ENCODE assay signal across 8 cellular contexts in genomic region chr11:110429614-110430266, GRCh38. TPM values are rescaled to one million over a fixed set of nuclear protein-coding genes. Genes with fewer than 3 reads are reported as not detected.
DNase-seq lines count a peak whose midpoint lies in the region; ATAC-seq and TF ChIP-seq lines count a peak whose summit lies in the region.

Gene FDX1, plus strand, starts transcription at chr11:110429948. Its CDS starts 173 bp downstream, at chr11:110430121.

- H3K4me1 ChIP-seq in adipocyte (ENCODE audit: control insufficient read depth, insufficient read depth, low read length) (peaks cover 47% of the 10 kb centered on the region), heart left ventricle (peaks cover 0 to 38% (median 30%) of the 10 kb centered on the region in 12 donors), upper lobe of left lung (peaks cover 22 to 33% (median 24%) of the 10 kb centered on the region in 4 donors)

- H3K9ac ChIP-seq in adipocyte (ENCODE audit: low read length): peak within 1 kb of the TSS; percentile 97

- peak; percentile 60 for DNase-seq in HFFc6
- peak; percentile 98 for DNase-seq in NB4 (ENCODE audit: low read depth)
- peak; percentile 64 for DNase-seq in T follicular helper cell (ENCODE audit: low read depth)
- DNase-seq in adipocyte (ENCODE audit: low read depth): peak; percentile 90
- DNase-seq in heart left ventricle: peak; percentile 79 to 91 (median 90)
- peak; percentile 94 for DNase-seq in posterior vena cava (ENCODE audit: low spot score)
- peak; percentile 88 to 97 for DNase-seq in upper lobe of left lung

- intact Hi-C loops in heart left ventricle (cut with DNase I): loop anchor here (2.0 to 10.0 kb wide), 8 partner anchors 52 to 805 kb away; partner anchors contain the start of gene RDX (in 3 of the 10)
- intact Hi-C loops in posterior vena cava (cut with DNase I): loop anchor here in 1 of 2 donors (10.0 kb wide), 1 partner anchor 225 kb away; no protein-coding TSS in a partner anchor

- peak within 1 kb of the TSS; percentile 81 for H3K4me3 ChIP-seq in NB4 (ENCODE audit: low read depth, low read length)
- H3K4me3 ChIP-seq in adipocyte (ENCODE audit: low read length): peak within 1 kb of the TSS; percentile 99
- H3K4me3 ChIP-seq in heart left ventricle: peak within 1 kb of the TSS; percentile 73 to 94 (median 84)
- peak within 1 kb of the TSS; percentile 78 to 92 (median 84) for H3K4me3 ChIP-seq in upper lobe of left lung

- H3K9me3 ChIP-seq in adipocyte (ENCODE audit: control insufficient read depth, low read length): no peaks in the 10 kb centered on the region
- H3K9me3 ChIP-seq in heart left ventricle: no peaks in the 10 kb centered on the region
- H3K9me3 ChIP-seq in upper lobe of left lung: no peaks in the 10 kb centered on the region

- 0 to 1% (median 1%) methylated on average over 14 to 67 of the region's 67 CpGs for WGBS in heart left ventricle, 4 donors
- WGBS in upper lobe of left lung, 2 donors: 0% methylated on average over 7 to 15 of the region's 67 CpGs

- H3K27ac ChIP-seq in heart left ventricle (peak within 1 kb of the TSS; percentile 74 to 97 (median 91)), upper lobe of left lung (peak within 1 kb of the TSS; percentile 95 to 98 (median 96))

- peaks cover 55% of the 10 kb centered on the region for H3K4me1 Mint-ChIP-seq in HFFc6 (ENCODE audit: low read depth)

- peak; percentile 58; the same call in 1 of the 3 replicates for TF ChIP-seq CTCF in GM12872 (IDR thresholded peaks at IDR 0.05; ENCODE audit: insufficient read depth, low read depth, low read length)
- TF ChIP-seq CTCF in HFFc6 (IDR thresholded peaks at IDR 0.05): peak; percentile 81
- no peak for TF ChIP-seq CTCF in NB4 (IDR thresholded peaks at IDR 0.05; ENCODE audit: low read depth, low read length)
- peak; percentile 32 to 89 (median 70) for TF ChIP-seq CTCF in heart left ventricle (IDR thresholded peaks at IDR 0.05)
- peak; percentile 69 to 96 (median 91) for TF ChIP-seq CTCF in upper lobe of left lung (IDR thresholded peaks at IDR 0.05)

- peaks cover 2% of the 10 kb centered on the region for H3K27me3 Mint-ChIP-seq in HFFc6 (ENCODE audit: insufficient read depth)

- H3K27me3 ChIP-seq in adipocyte (replicated peaks; ENCODE audit: control insufficient read depth, insufficient read depth, low read length): no peaks in the 10 kb centered on the region
- no peaks in the 10 kb centered on the region for H3K27me3 ChIP-seq in heart left ventricle
- H3K27me3 ChIP-seq in upper lobe of left lung: no peaks in the 10 kb centered on the region

- peak; percentile 86 to 97 (median 95) for ATAC-seq in heart left ventricle
- peak; percentile 91 to 95 for ATAC-seq in upper lobe of left lung (ENCODE audit: low FRiP score in 2 of 2)

- H3K27ac Mint-ChIP-seq in HFFc6: peak within 1 kb of the TSS; percentile 92

- TF ChIP-seq POLR2A in NB4 (IDR thresholded peaks at IDR 0.05; ENCODE audit: extremely low read depth, insufficient read length) (peak; percentile 51), heart left ventricle (IDR thresholded peaks at IDR 0.05) (peak in 1 of 2 donors; percentile 76), upper lobe of left lung (IDR thresholded peaks at IDR 0.05) (peak in 3 of 4 donors; percentile 78 to 92 (median 86))

- H3K36me3 Mint-ChIP-seq in HFFc6 (ENCODE audit: low read depth): no peaks in the 10 kb centered on the region; the same call in 1 of the 2 replicates

- H3K36me3 ChIP-seq in adipocyte (ENCODE audit: control insufficient read depth, insufficient read depth, low read length, severe bottlenecking) (no peaks in the 10 kb centered on the region), heart left ventricle (no peaks in the 10 kb centered on the region), upper lobe of left lung (no peaks in the 10 kb centered on the region)

- peak within 1 kb of the TSS; percentile 100 for H3K4me3 Mint-ChIP-seq in HFFc6

- no peaks in the 10 kb centered on the region for H3K9me3 Mint-ChIP-seq in HFFc6

- TF ChIP-seq EP300 in upper lobe of left lung (IDR thresholded peaks at IDR 0.05): peak in 1 of 4 donors; percentile 41

RNA-seq across cellular contexts. Expression of gene FDX1, which starts in this region (rescaled TPM):
- 10 to 100 TPM in 1 of 6 experiments, 1 to 10 TPM in 5; 7.3 to 10.3 (median 9.5) TPM for total RNA-seq in HFFc6 (2021; fragmentation: NEBNext Ultra II Directional; extraction: Animal tissue kit (Norgen Biotek cat#: 25700))
- total RNA-seq in heart left ventricle (10 to 100 TPM; 15.2 to 28.5 (median 22.5) TPM), posterior vena cava (10 to 100 TPM in 1 of 2 donors, 1 to 10 TPM in 1; 9.7 to 12.4 TPM), upper lobe of left lung (10 to 100 TPM; 14.7 to 26.0 (median 18.8) TPM)
- 10 to 100 TPM; 12.3 to 20.3 TPM for polyA plus RNA-seq in heart left ventricle

Comparison
In these comparisons a context has a peak if more than half of its experiments do, and no peak if none do; other contexts are left out.
1. Peak in every context shown above with its lines: DNase-seq, ATAC-seq, H3K4me3 ChIP-seq and H3K27ac ChIP-seq.